In genomic region chr16:87552072-87552718, GRCh38 we compare ENCODE assay signal across 22 cellular contexts. TPM values are rescaled to one million over a fixed set of nuclear protein-coding genes. Genes with fewer than 3 reads are reported as not detected.
DNase-seq lines count a peak whose midpoint lies in the region; ATAC-seq, FAIRE-seq and TF ChIP-seq lines count a peak whose summit lies in the region.
"Had no signal": no experiment of that assay in that cellular context is flagged by ENCODE, and none has a peak within 500 bp of the region (broad histone marks: within the 10 kb centered on the region; RNA-seq: fewer than 3 reads in every experiment).

No MANE protein-coding gene starts in this region.

- no TSS peak for BruUV-seq in HCT116 (replicated peaks; lab: Mats Ljungman, UMichigan)

- H2AK5ac ChIP-seq in H1 (ENCODE audit: low read depth, low read length): no peak overlapping the region

- FAIRE-seq in H1 (lab: Jason Lieb, UNC): no peak
- FAIRE-seq: A549, D721Med, GM12891, GM18507 had no signal

- H2AFZ ChIP-seq in HCT116 (ENCODE audit: low read depth, low read length, poor library complexity, severe bottlenecking) (no peak overlapping the region), H1 (ENCODE audit: low read length) (no peak overlapping the region), osteoblast (ENCODE audit: low read length) (no peak overlapping the region)

- no peak overlapping the region for H3K23ac ChIP-seq in H1 (ENCODE audit: insufficient read length)

- H3K4me2 ChIP-seq in HCT116 (ENCODE audit: low read length) (peak overlapping the region; percentile 9; the same call in 1 of the 2 replicates), H1 (ENCODE audit: insufficient read depth in 1 of 2, low read depth in 2 of 2, low read length in 2 of 2) (no peak overlapping the region), osteoblast (ENCODE audit: insufficient read depth, low read length) (no peak overlapping the region)
- H3K4me2 ChIP-seq: A549; BLaER1 treated with 17β-estradiol and CSF1 and Interleukin-3, amounts not matched to agents 10 nM and 100 nM had no signal

- H2BK120ac ChIP-seq in H1 (replicated peaks; ENCODE audit: low read depth, low read length): no peak overlapping the region

- no peak for TF ChIP-seq EP300 in H1 (IDR thresholded peaks at IDR 0.05; ENCODE audit: borderline replicate concordance in 1 of 2, low read depth in 2 of 2, low read length in 2 of 2)
- TF ChIP-seq EP300 in tibial nerve (IDR thresholded peaks at IDR 0.05): no peak

- WGBS in heart left ventricle, 4 donors: 94 to 100% (median 96%) methylated on average over 5 to 18 of the region's 18 CpGs
- 91% methylated on average over 18 of the region's 18 CpGs; no CpG with 5 or more reads in 1 of the 2 experiments for WGBS in H1 (ENCODE audit: extremely low coverage in 1 of 2, insufficient coverage in 1 of 2, insufficient read length in 1 of 2, insufficient replicate concordance in 2 of 2, low coverage in 1 of 2, low lambda C conversion rate in 2 of 2, missing lambda C conversion rate in 1 of 2), 2 experiments
- 91 to 92% methylated on average over 7 to 16 of the region's 18 CpGs for WGBS in tibial nerve, 2 donors

- H3K9ac ChIP-seq in HCT116 (ENCODE audit: low read length): no peak overlapping the region
- H3K9ac ChIP-seq in H1 (replicated peaks in 1 of 4; ENCODE audit: extremely low read depth in 1 of 4, low read depth in 3 of 4, low read length in 3 of 4): no peak overlapping the region
- H3K9ac ChIP-seq: BLaER1 treated with 17β-estradiol and CSF1 and Interleukin-3, amounts not matched to agents 10 nM and 100 nM had no signal

- H3K79me2 ChIP-seq in HCT116 (ENCODE audit: insufficient read depth, low read length): no peaks in the 10 kb centered on the region
- H3K79me2 ChIP-seq in H1 (ENCODE audit: control insufficient read depth in 1 of 2, insufficient read depth in 2 of 2, low read length in 2 of 2): no peaks in the 10 kb centered on the region
- H3K79me2 ChIP-seq in osteoblast (ENCODE audit: insufficient read depth, low read length): no peaks in the 10 kb centered on the region

- no peak overlapping the region for H2BK20ac ChIP-seq in H1 (ENCODE audit: low read length)

- H2BK12ac ChIP-seq in H1 (ENCODE audit: low read depth, low read length): no peak overlapping the region

- H3K27ac ChIP-seq in cardiac muscle cell: peak overlapping the region; percentile 31
- no peak overlapping the region for H3K27ac ChIP-seq in heart left ventricle
- H3K27ac ChIP-seq in HCT116 (ENCODE audit: low read depth, low read length): no peak overlapping the region
- no peak overlapping the region; the same call in 1 of the 2 replicates for H3K27ac ChIP-seq in H1 (ENCODE audit: low read depth, low read length)
- no peak overlapping the region for H3K27ac ChIP-seq in osteoblast (ENCODE audit: low read depth, low read length)
- H3K27ac ChIP-seq in tibial nerve: no peak overlapping the region
- H3K27ac ChIP-seq: A549; BLaER1 treated with 17β-estradiol and CSF1 and Interleukin-3, amounts not matched to agents 10 nM and 100 nM had no signal

- no peak overlapping the region for H4K8ac ChIP-seq in H1 (ENCODE audit: extremely low read depth, insufficient read depth, low read length)

- RAD21 ChIA-PET in HCT116 (lab: Charles Lee; ENCODE audit: low non-redundant PET in 1 of 2, low total read pairs in 2 of 2, uncharacterized antibody in 2 of 2, unreplicated experiment in 2 of 2): interaction anchor here in 1 of 2 experiments (1.1 to 1.2 kb wide), 2 partner anchors 19 to 84 kb away, joined by 3 read pairs; no protein-coding TSS in a partner anchor

- no peak overlapping the region for H2BK15ac ChIP-seq in H1 (ENCODE audit: low read length)

- CTCF ChIA-PET in HCT116 (lab: Charles Lee): interaction anchor here (1.7 kb wide), 1 partner anchor 12 kb away, joined by 5 read pairs; no protein-coding TSS in a partner anchor
- CTCF ChIA-PET in H1 (lab: Charles Lee; ENCODE audit: partially characterized antibody): interaction anchor here (0.7 to 1.6 kb wide), 6 partner anchors 19 to 283 kb away, joined by 3 to 8 read pairs (median 4); no protein-coding TSS in a partner anchor

- H3K4ac ChIP-seq in H1 (replicated peaks; ENCODE audit: insufficient read length, low read depth, low read length): no peak overlapping the region

- H4K20me1 ChIP-seq in HCT116 (ENCODE audit: insufficient read depth) (no peaks in the 10 kb centered on the region), H1 (replicated peaks in 1 of 2; ENCODE audit: control insufficient read depth in 1 of 2, insufficient read depth in 2 of 2, low read length in 2 of 2) (peaks cover 0 to 8% of the 10 kb centered on the region in 2 experiments), osteoblast (ENCODE audit: insufficient read depth, low read length) (peaks cover 3% of the 10 kb centered on the region)

- TF ChIP-seq POLR2A in heart left ventricle (IDR thresholded peaks at IDR 0.05): no peak
- no peak for TF ChIP-seq POLR2A in HCT116 (IDR thresholded peaks at IDR 0.05; ENCODE audit: borderline replicate concordance, extremely low read depth, insufficient read depth, insufficient read length)
- no peak for TF ChIP-seq POLR2A in H1 (IDR thresholded peaks at IDR 0.05; ENCODE audit: control extremely low read depth in 1 of 2, low read depth in 2 of 2, low read length in 2 of 2)
- TF ChIP-seq POLR2A in tibial nerve (IDR thresholded peaks at IDR 0.05): no peak

- H3K14ac ChIP-seq in H1 (ENCODE audit: insufficient read length): no peak overlapping the region

- no peak overlapping the region for H3K18ac ChIP-seq in H1 (ENCODE audit: extremely low read depth, low read length)

- H3K56ac ChIP-seq in H1 (replicated peaks; ENCODE audit: insufficient read length, low read depth, low read length): peak overlapping the region; percentile 25

- no peak overlapping the region for H2BK5ac ChIP-seq in H1 (ENCODE audit: low read depth, low read length)

- H3K9me3 ChIP-seq in cardiac muscle cell (ENCODE audit: low read depth) (no peaks in the 10 kb centered on the region), heart left ventricle (no peaks in the 10 kb centered on the region), HCT116 (ENCODE audit: control insufficient read depth in 1 of 2, insufficient read depth in 1 of 2, low read depth in 1 of 2, low read length in 2 of 2) (no peaks in the 10 kb centered on the region), H1 (ENCODE audit: insufficient read depth in 2 of 2, low read depth in 1 of 2, low read length in 1 of 2) (no peaks in the 10 kb centered on the region), osteoblast (ENCODE audit: low read depth, low read length) (no peaks in the 10 kb centered on the region), tibial nerve (no peaks in the 10 kb centered on the region)
- H3K9me3 ChIP-seq: A549, BE2C had no signal

- intact Hi-C loops in heart left ventricle (cut with DNase I): loop anchor here in 2 of 10 donors (10.0 kb wide), 3 partner anchors 83 to 227 kb away; no protein-coding TSS in a partner anchor
- intact Hi-C loops in HCT116 (cut with micrococcal nuclease): no loop called here

- H3K27me3 ChIP-seq in cardiac muscle cell (no peaks in the 10 kb centered on the region), heart left ventricle (peaks cover 0 to 17% (median 0%) of the 10 kb centered on the region in 9 donors), HCT116 (ENCODE audit: insufficient read depth, low read length) (peaks cover 11% of the 10 kb centered on the region; the same call in 1 of the 2 replicates), H1 (replicated peaks in 1 of 4; ENCODE audit: control insufficient read depth in 3 of 4, extremely low read depth in 1 of 4, insufficient read depth in 3 of 4, low read length in 3 of 4) (no peaks in the 10 kb centered on the region; a peak in 1 of 7 replicates), osteoblast (ENCODE audit: insufficient read depth, low read length) (peaks cover 12% of the 10 kb centered on the region), tibial nerve (peaks cover 0 to 2% of the 10 kb centered on the region in 2 donors)
- H3K27me3 ChIP-seq: BE2C had no signal

- no peak overlapping the region for H4K91ac ChIP-seq in H1 (replicated peaks; ENCODE audit: insufficient read length, low read length)

- H3K79me1 ChIP-seq in H1 (ENCODE audit: low read depth, low read length): no peaks in the 10 kb centered on the region

- H3K36me3 ChIP-seq in cardiac muscle cell: no peaks in the 10 kb centered on the region
- H3K36me3 ChIP-seq in heart left ventricle: no peaks in the 10 kb centered on the region
- H3K36me3 ChIP-seq in HCT116 (ENCODE audit: control insufficient read depth in 1 of 2, insufficient read depth in 2 of 2, low read length in 2 of 2): no peaks in the 10 kb centered on the region
- H3K36me3 ChIP-seq in H1 (ENCODE audit: control insufficient read depth in 2 of 4, insufficient read depth in 4 of 4, low read length in 3 of 4): no peaks in the 10 kb centered on the region
- H3K36me3 ChIP-seq in osteoblast (ENCODE audit: insufficient read depth, low read length): no peaks in the 10 kb centered on the region
- H3K36me3 ChIP-seq in tibial nerve: no peaks in the 10 kb centered on the region
- H3K36me3 ChIP-seq: BE2C; BLaER1 treated with 17β-estradiol and CSF1 and Interleukin-3, amounts not matched to agents 10 nM and 100 nM had no signal

- H3K4me1 ChIP-seq in cardiac muscle cell (ENCODE audit: low read depth) (peaks cover 34% of the 10 kb centered on the region), heart left ventricle (peaks cover 0 to 12% (median 4%) of the 10 kb centered on the region in 12 donors), HCT116 (ENCODE audit: control insufficient read depth in 1 of 2, insufficient read depth in 2 of 2, low read length in 2 of 2) (peaks cover 2 to 10% of the 10 kb centered on the region in 2 experiments; a peak in 2 of 4 replicates), H1 (replicated peaks in 1 of 4; ENCODE audit: control insufficient read depth in 3 of 4, insufficient read depth in 4 of 4, low read length in 3 of 4) (peaks cover 0 to 1% (median 0%) of the 10 kb centered on the region in 4 experiments; a peak in 3 of 7 replicates), osteoblast (ENCODE audit: insufficient read depth, low read length) (no peaks in the 10 kb centered on the region), tibial nerve (peaks cover 0 to 15% (median 0%) of the 10 kb centered on the region in 4 donors)
- H3K4me1 ChIP-seq: A549, BE2C had no signal

- TF ChIP-seq RAD21 in HCT116 (IDR thresholded peaks at IDR 0.05; ENCODE audit: low read depth) (no peak), H1 (IDR thresholded peaks at IDR 0.05 in 1 of 2, conservative IDR thresholded peaks at IDR 0.05 in 1 of 2; ENCODE audit: low read depth in 2 of 2, low read length in 2 of 2) (no peak)

- no peaks in the 10 kb centered on the region for H3K9me2 ChIP-seq in HCT116 (ENCODE audit: insufficient read depth)

- no peaks in the 10 kb centered on the region for H3K23me2 ChIP-seq in H1 (ENCODE audit: low read depth, low read length)

- DNase-seq in cardiac muscle cell (ENCODE audit: low read depth in 1 of 2, low spot score in 1 of 2) (no peak), heart left ventricle (no peak), HCT116 (ENCODE audit: low read depth, low spot score) (no peak), H1 (ENCODE audit: low read depth in 1 of 2, low spot score in 2 of 2) (no peak), osteoblast (ENCODE audit: insufficient read length, low spot score, missing footprints) (peak; percentile 77), tibial nerve (ENCODE audit: low spot score in 2 of 2) (no peak)
- no peak for DNase-seq in stimulated activated CD4-positive, alpha-beta T cell treated with anti-CD3 and anti-CD28 coated beads, Interleukin-4, amount 100 ng/mL, for 24 hours
- DNase-seq: AML-193; BE2C; CD4-positive, alpha-beta T cell; CD8-positive, alpha-beta memory T cell; DMS79 treated with DMSO at 0.1 percent for 48 hours; GF-D8; GOT3; H9; HFFc6 had no signal

- no peak overlapping the region for H4K5ac ChIP-seq in H1 (ENCODE audit: insufficient read length, low read depth, low read length)

- TF ChIP-seq CTCF in cardiac muscle cell (IDR thresholded peaks at IDR 0.05; ENCODE audit: low read depth, low read length) (no peak), heart left ventricle (IDR thresholded peaks at IDR 0.05) (no peak), HCT116 (IDR thresholded peaks at IDR 0.05 in 2 of 3, conservative IDR thresholded peaks at IDR 0.05 in 1 of 3; ENCODE audit: borderline replicate concordance in 1 of 3, insufficient read depth in 1 of 3, low read depth in 2 of 3, low read length in 2 of 3) (no peak), H1 (IDR thresholded peaks at IDR 0.05; ENCODE audit: control extremely low read depth in 1 of 3, insufficient read depth in 1 of 3, low read depth in 1 of 3, low read length in 3 of 3) (no peak), osteoblast (IDR thresholded peaks at IDR 0.05; ENCODE audit: extremely low read depth, low read depth, low read length) (no peak), tibial nerve (IDR thresholded peaks at IDR 0.05) (no peak)

- no peak for ATAC-seq in heart left ventricle
- ATAC-seq in HCT116: peak; percentile 7; the same call in 1 of the 2 replicates

- no peak overlapping the region for H3K4me3 ChIP-seq in cardiac muscle cell
- no peak overlapping the region for H3K4me3 ChIP-seq in heart left ventricle
- H3K4me3 ChIP-seq in HCT116 (replicated peaks in 1 of 2; ENCODE audit: low read depth in 1 of 2, low read length in 2 of 2): no peak overlapping the region
- H3K4me3 ChIP-seq in H1 (ENCODE audit: extremely low read depth in 1 of 4, insufficient read depth in 2 of 4, low read depth in 3 of 4, low read length in 4 of 4): no peak overlapping the region
- H3K4me3 ChIP-seq in osteoblast (ENCODE audit: insufficient read depth, low read length): no peak overlapping the region
- no peak overlapping the region for H3K4me3 ChIP-seq in tibial nerve
- H3K4me3 ChIP-seq: A549; BLaER1 treated with 17β-estradiol and CSF1 and Interleukin-3, amounts not matched to agents 10 nM and 100 nM had no signal

- POLR2A ChIA-PET in HCT116 (lab: Charles Lee): no interaction called here
- POLR2A ChIA-PET in H1 (lab: Charles Lee; ENCODE audit: partially characterized antibody): no interaction called here

RNA-seq across cellular contexts. Expression of gene JPH3, which starts 50.1 kb away (rescaled TPM):
- total RNA-seq in cardiac muscle cell: 33.9 and 39.3 TPM in 2 replicates
- 8.0 and 15.5 TPM in 2 replicates for polyA plus RNA-seq in cardiac muscle cell
- under 1 TPM in 3 of 9 donors, not detected in 6; 0.12 to 0.58 (median 0.29) TPM for total RNA-seq in heart left ventricle
- under 1 TPM in 1 of 2 donors, not detected in 1; 0.03 TPM for polyA plus RNA-seq in heart left ventricle
- 0.10 TPM for total RNA-seq in HCT116 (2021; ENCODE audit: unreplicated experiment)
- 0.09 TPM in 2 replicates for polyA plus RNA-seq in HCT116 (2012)
- 28.3 and 28.4 TPM in 2 replicates for total RNA-seq in H1 (2021; fragmentation: NEBNext Ultra II Directional; extraction: Animal tissue kit (Norgen Biotek cat#: 25700))
- polyA plus RNA-seq in H1 (2011; rRNA removed): 10.3 and 19.3 TPM in 2 replicates
- 16.6 TPM for polyA plus RNA-seq in H1 (2011; cell fraction: cytosol; rRNA removed)
- polyA plus RNA-seq in H1 (2011; cell fraction: nucleus; rRNA removed): 21.3 TPM
- 10.2 to 20.9 TPM (median 18.6 TPM) in 4 replicates for polyA plus RNA-seq in H1 (2012, experiment 1 of 2)
- 15.9 TPM for polyA plus RNA-seq in H1 (2012, experiment 2 of 2)
- 13.8 TPM for polyA plus RNA-seq in H1 (2013, experiment 1 of 2)
- 14.8 TPM for polyA plus RNA-seq in H1 (2013, experiment 2 of 2)
- 6.4 and 9.5 TPM in 2 replicates for polyA minus RNA-seq in H1 (2011; rRNA and poly(A)+ RNA removed)
- 15.0 TPM for polyA minus RNA-seq in H1 (2011; cell fraction: cytosol; rRNA and poly(A)+ RNA removed)
- polyA minus RNA-seq in H1 (2011; cell fraction: nucleus; rRNA and poly(A)+ RNA removed): 16.9 TPM
- total RNA-seq in osteoblast: under 0.01 TPM in 1 of 2 replicates, not detected in the other
- under 1 TPM in 1 of 4 donors, not detected in 3; 0.39 TPM for total RNA-seq in tibial nerve
- total RNA-seq: CD4-positive, alpha-beta T cell; CD8-positive, alpha-beta memory T cell; HFFc6 had no signal
- polyA plus RNA-seq: CD14-positive monocyte; CD8-positive, alpha-beta memory T cell had no signal

RNA-seq across cellular contexts. Expression of gene ZCCHC14, which starts 59.4 kb away (rescaled TPM):
- total RNA-seq in cardiac muscle cell (10.7 and 23.2 TPM in 2 replicates), heart left ventricle (10 to 100 TPM in 6 of 9 donors, 1 to 10 TPM in 3; 9.2 to 18.4 (median 16.4) TPM), HCT116 (2021; ENCODE audit: unreplicated experiment) (37.8 TPM), osteoblast (36.9 and 41.8 TPM in 2 replicates), tibial nerve (10 to 100 TPM; 15.3 to 45.8 (median 25.8) TPM)
- polyA plus RNA-seq in cardiac muscle cell (7.9 and 8.2 TPM in 2 replicates), heart left ventricle (10 to 100 TPM in 1 of 2 donors, 1 to 10 TPM in 1; 6.4 to 10.5 TPM), H1 (2011; rRNA removed) (8.2 and 15.6 TPM in 2 replicates)
- 19.6 and 21.5 TPM in 2 replicates for polyA plus RNA-seq in HCT116 (2012)
- total RNA-seq in H1 (2021; fragmentation: NEBNext Ultra II Directional; extraction: Animal tissue kit (Norgen Biotek cat#: 25700)): 27.1 and 28.2 TPM in 2 replicates
- 6.5 TPM for polyA plus RNA-seq in H1 (2011; cell fraction: cytosol; rRNA removed)
- 44.9 TPM for polyA plus RNA-seq in H1 (2011; cell fraction: nucleus; rRNA removed)
- 14.6 to 17.2 TPM (median 16.2 TPM) in 4 replicates for polyA plus RNA-seq in H1 (2012, experiment 1 of 2)
- 3.6 TPM for polyA plus RNA-seq in H1 (2012, experiment 2 of 2)
- 13.4 TPM for polyA plus RNA-seq in H1 (2013, experiment 1 of 2)
- 13.2 TPM for polyA plus RNA-seq in H1 (2013, experiment 2 of 2)
- 7.8 and 11.3 TPM in 2 replicates for polyA minus RNA-seq in H1 (2011; rRNA and poly(A)+ RNA removed)
- 16.9 TPM for polyA minus RNA-seq in H1 (2011; cell fraction: cytosol; rRNA and poly(A)+ RNA removed)
- 19.5 TPM for polyA minus RNA-seq in H1 (2011; cell fraction: nucleus; rRNA and poly(A)+ RNA removed)

Comparison
In these comparisons a context has a peak if more than half of its experiments do, and no peak if none do; other contexts are left out.
1. RNA of gene JPH3, which starts 50.1 kb away (total RNA-seq): 33.9 to 39.3 TPM in cardiac muscle cell and 28.3 to 28.4 TPM in H1; 0.10 TPM in HCT116 (single experiment), 0.12 to 0.58 TPM in heart left ventricle, under 0.01 TPM in osteoblast and 0.39 TPM in tibial nerve; every median in the first group is over 10 times any median in the second.